Comparison of ENCODE assay signal across 26 cellular contexts in genomic region chr2:8319219-8319618, GRCh38.
DNase-seq lines count a peak whose midpoint lies in the region; ATAC-seq, FAIRE-seq and TF ChIP-seq lines count a peak whose summit lies in the region.
"Had no signal": no experiment of that assay in that cellular context is flagged by ENCODE, and none has a peak within 500 bp of the region (broad histone marks: within the 10 kb centered on the region; RNA-seq: fewer than 3 reads in every experiment).

No MANE protein-coding gene starts in this region.

- no peaks in the 10 kb centered on the region for H3K27me3 Mint-ChIP-seq in MCF 10A (ENCODE audit: insufficient read depth, unreplicated experiment)
- H3K27me3 Mint-ChIP-seq: CD8-positive, alpha-beta memory T cell had no signal

- no peaks in the 10 kb centered on the region for H3K36me3 ChIP-seq in breast epithelium
- H3K36me3 ChIP-seq in bronchial epithelial cell (ENCODE audit: control insufficient read depth, insufficient read depth, low read length), result no peaks in the 10 kb centered on the region
- no peaks in the 10 kb centered on the region for H3K36me3 ChIP-seq in HepG2 (replicated peaks in 1 of 2; ENCODE audit: control insufficient read depth in 1 of 2, insufficient read depth in 2 of 2, low read length in 2 of 2)
- H3K36me3 ChIP-seq: adrenal gland, esophagus muscularis mucosa, WERI-Rb-1 had no signal

- POLR2A ChIA-PET in MCF 10A (lab: Yijun Ruan, JAX) (interaction anchor here (0.7 to 1.0 kb wide), 3 partner anchors 11 to 506 kb away, joined by 3 to 6 read pairs (median 4); partner anchors contain the start of gene ID2), HepG2 (lab: Yijun Ruan, JAX) (no interaction called here)

- no peak overlapping the region for H3K4me3 Mint-ChIP-seq in MCF 10A (ENCODE audit: unreplicated experiment)
- H3K4me3 Mint-ChIP-seq: activated T-cell treated with anti-CD3 and anti-CD28 coated beads, Interleukin-2, amount 50 U/mL, for 4 hours; dendritic cell treated with granulocyte-macrophage colony-stimulating factor and Interleukin-4, amounts not matched to agents 40 ng/mL and 50 ng/mL, for 4 days; nephron; stimulated activated memory B cell treated with anti-CD40 and anti-IgM and Interleukin-4, amounts not matched to agents 10 μg/mL and 1 μg/mL and 100 μg/mL, for 72 hours; T-cell had no signal

- peaks cover 6% of the 10 kb centered on the region for H3K4me1 Mint-ChIP-seq in MCF 10A (ENCODE audit: insufficient read depth, unreplicated experiment)

- intact Hi-C loops in MCF 10A (cut with micrococcal nuclease) (no loop called here), breast epithelium (cut with DNase I; ENCODE audit: low total_unique reads) (no loop called here), HepG2 (cut with micrococcal nuclease; ENCODE audit: unreplicated experiment) (no loop called here)

- H3K36me3 Mint-ChIP-seq in MCF 10A (ENCODE audit: insufficient read depth, unreplicated experiment), result no peaks in the 10 kb centered on the region
- H3K36me3 Mint-ChIP-seq: stimulated activated memory B cell treated with anti-CD40 and anti-IgM and Interleukin-4, amounts not matched to agents 10 μg/mL and 1 μg/mL and 100 μg/mL, for 72 hours; T-cell had no signal

- no peak overlapping the region for H3K9ac ChIP-seq in HepG2 (ENCODE audit: insufficient read depth, low read depth, low read length)

- in situ Hi-C loops in HepG2 (cut with HindIII; ENCODE audit: extremely low pct_ligation_motif_present, low pct_unique_long_range_greater_than_20kb), result no loop called here

- no peak overlapping the region for H2AFZ ChIP-seq in HepG2 (ENCODE audit: low read length)

- H3K27ac ChIP-seq in breast epithelium, result no peak overlapping the region
- H3K27ac ChIP-seq in HepG2 (ENCODE audit: extremely low read length, insufficient read depth, low read length), result no peak overlapping the region
- H3K27ac ChIP-seq: adrenal gland, esophagus muscularis mucosa, WERI-Rb-1 had no signal

- H3K4me2 ChIP-seq in HepG2 (ENCODE audit: low read depth, low read length), result no peak overlapping the region

- CTCF ChIA-PET in MCF 10A (lab: Yijun Ruan, JAX) (interaction anchor here (0.6 to 0.7 kb wide), 4 partner anchors 14 to 1218 kb away, joined by 3 to 4 read pairs (median 3); no protein-coding TSS in a partner anchor), HepG2 (lab: Yijun Ruan, JAX; ENCODE audit: low intra/inter-chr PET ratio, low total read pairs) (no interaction called here)

- H3K27me3 ChIP-seq in breast epithelium (no peaks in the 10 kb centered on the region), bronchial epithelial cell (ENCODE audit: control insufficient read depth, insufficient read depth, low read length) (no peaks in the 10 kb centered on the region), HepG2 (ENCODE audit: control insufficient read depth in 1 of 2, insufficient read depth in 2 of 2, low read length in 2 of 2) (peaks cover 2 to 7% of the 10 kb centered on the region in 2 experiments; a peak in 4 of 5 replicates)
- H3K27me3 ChIP-seq: adrenal gland, esophagus muscularis mucosa had no signal

- H3K79me2 ChIP-seq in HepG2 (ENCODE audit: insufficient read depth, low read length), result no peaks in the 10 kb centered on the region

- no peaks in the 10 kb centered on the region for H4K20me1 ChIP-seq in HepG2 (ENCODE audit: insufficient read depth, low read length)

- H3K27ac Mint-ChIP-seq in MCF 10A (ENCODE audit: low read depth, unreplicated experiment), result no peak overlapping the region
- H3K27ac Mint-ChIP-seq: dendritic cell treated with granulocyte-macrophage colony-stimulating factor and Interleukin-4, amounts not matched to agents 40 ng/mL and 50 ng/mL, for 4 days; nephron; stimulated activated memory B cell treated with anti-CD40 and anti-IgM and Interleukin-4, amounts not matched to agents 10 μg/mL and 1 μg/mL and 100 μg/mL, for 72 hours; T-cell had no signal

- H3K4me3 ChIP-seq in breast epithelium (no peak overlapping the region), bronchial epithelial cell (ENCODE audit: low read depth, low read length) (no peak overlapping the region), HepG2 (replicated peaks in 1 of 3; ENCODE audit: insufficient read depth in 1 of 3, low read depth in 2 of 3, low read length in 3 of 3) (no peak overlapping the region)
- H3K4me3 ChIP-seq: adrenal gland, esophagus muscularis mucosa, lung, mucosa of descending colon had no signal

- no peaks in the 10 kb centered on the region for H3K4me1 ChIP-seq in breast epithelium
- 0 out of 2 replicates have a peak, but pooled peaks cover 6% of the 10 kb centered on the region for H3K4me1 ChIP-seq in HepG2 (ENCODE audit: insufficient read depth, low read length)
- H3K4me1 ChIP-seq: adrenal gland, esophagus muscularis mucosa had no signal

- DNase-seq in MCF 10A (ENCODE audit: unreplicated experiment) (peak; percentile 80), breast epithelium (ENCODE audit: low spot score in 2 of 2) (no peak), bronchial epithelial cell (ENCODE audit: low read depth) (peak; percentile 87), HepG2 (ENCODE audit: low spot score) (no peak), GM12892 (ENCODE audit: insufficient read length) (no peak)
- DNase-seq in NK-92 treated with Interleukin-12 subunit alpha and Interleukin-12 subunit beta, amount 100 ng/mL, for 24 hours (lab: John Stamatoyannopoulos, UW), result no peak
- DNase-seq: activated CD4-positive, alpha-beta T cell treated with anti-CD3 and anti-CD28 coated beads for 48 hours; activated T-cell treated with anti-CD3 and anti-CD28 coated beads, Interleukin-2, amount 50 U/mL, for 4 hours; adrenal gland; CD8-positive, alpha-beta memory T cell; H7; mucosa of descending colon; NCI-H1694; NCI-H446 treated with DMSO at 0.1 percent for 48 hours; NCI-H82; stimulated activated CD4-positive, alpha-beta T cell treated with anti-CD3 and anti-CD28 coated beads, Interleukin-15, amount 100 ng/mL, for 24 hours; stimulated activated CD4-positive, alpha-beta T cell treated with anti-CD3 and anti-CD28 coated beads, Interleukin-4, amount 100 ng/mL, for 4 hours; T-cell; WERI-Rb-1 had no signal

- TF ChIP-seq EP300 in HepG2 (IDR thresholded peaks at IDR 0.05; ENCODE audit: low read depth in 2 of 2, low read length in 2 of 2) (no peak), HepG2 (CRISPR knock-in tag; IDR thresholded peaks at IDR 0.05; ENCODE audit: borderline replicate concordance) (no peak)

- ATAC-seq in HepG2 (no peak), HG03045 (IDR thresholded peaks at IDR 0.05; ENCODE audit: unreplicated experiment) (no peak)
- ATAC-seq: mucosa of descending colon; stimulated activated memory B cell treated with anti-CD40 and anti-IgM and Interleukin-4, amounts not matched to agents 10 μg/mL and 1 μg/mL and 100 μg/mL, for 72 hours; T-cell had no signal

- TF ChIP-seq CTCF in MCF 10A (IDR thresholded peaks at IDR 0.05; ENCODE audit: unreplicated experiment) (no peak), breast epithelium (IDR thresholded peaks at IDR 0.05) (no peak), bronchial epithelial cell (IDR thresholded peaks at IDR 0.05; ENCODE audit: insufficient read depth, low read length, severe bottlenecking) (no peak), HepG2 (CRISPR knock-in tag; IDR thresholded peaks at IDR 0.05) (no peak)

- BruUV-seq in MCF 10A (replicated peaks; lab: Mats Ljungman, UMichigan) (no TSS peak), HepG2 (replicated peaks; lab: Mats Ljungman, UMichigan) (no TSS peak)

- H3K9me3 Mint-ChIP-seq in MCF 10A (ENCODE audit: unreplicated experiment), result peaks cover 22% of the 10 kb centered on the region
- H3K9me3 Mint-ChIP-seq: activated T-cell treated with anti-CD3 and anti-CD28 coated beads, Interleukin-2, amount 50 U/mL, for 4 hours; CD8-positive, alpha-beta memory T cell; nephron; stimulated activated memory B cell treated with anti-CD40 and anti-IgM and Interleukin-4, amounts not matched to agents 10 μg/mL and 1 μg/mL and 100 μg/mL, for 72 hours; T-cell had no signal

- no peak for TF ChIP-seq RAD21 in HepG2 (CRISPR knock-in tag; IDR thresholded peaks at IDR 0.05)

- no peaks in the 10 kb centered on the region for H3K9me3 ChIP-seq in breast epithelium
- no peaks in the 10 kb centered on the region for H3K9me3 ChIP-seq in HepG2 (ENCODE audit: low read length)
- H3K9me3 ChIP-seq: adrenal gland, esophagus muscularis mucosa, mucosa of descending colon had no signal

- 0% methylated on average over 2 of the region's 2 CpGs for whole genome bisulfite sequencing in HepG2 (ENCODE audit: low lambda C conversion rate)

- FAIRE-seq in bronchial epithelial cell (lab: Jason Lieb, UNC) (no peak), HepG2 (lab: Jason Lieb, UNC) (no peak), GM12892 (lab: Jason Lieb, UNC) (no peak)
- FAIRE-seq: frontal cortex had no signal

- no peak for TF ChIP-seq POLR2A in breast epithelium (IDR thresholded peaks at IDR 0.05)
- TF ChIP-seq POLR2A in HepG2 (IDR thresholded peaks at IDR 0.05; ENCODE audit: insufficient read depth in 1 of 2, low read depth in 2 of 2, low read length in 2 of 2), result no peak
- no peak for TF ChIP-seq POLR2A in GM12892 (IDR thresholded peaks at IDR 0.05; ENCODE audit: low read depth, low read length)

TF ChIP-seq in HepG2, 621 proteins besides CTCF, POLR2A, EP300 and RAD21 (continues in another document):
- TF ChIP-seq ATF7 (IDR thresholded peaks at IDR 0.05), result peak; percentile 39; the same call in 1 of the 2 replicates
- no peak for TF ChIP-seq ATF7 (CRISPR knock-in tag; IDR thresholded peaks at IDR 0.05)
- TF ChIP-seq, protein P1, sequence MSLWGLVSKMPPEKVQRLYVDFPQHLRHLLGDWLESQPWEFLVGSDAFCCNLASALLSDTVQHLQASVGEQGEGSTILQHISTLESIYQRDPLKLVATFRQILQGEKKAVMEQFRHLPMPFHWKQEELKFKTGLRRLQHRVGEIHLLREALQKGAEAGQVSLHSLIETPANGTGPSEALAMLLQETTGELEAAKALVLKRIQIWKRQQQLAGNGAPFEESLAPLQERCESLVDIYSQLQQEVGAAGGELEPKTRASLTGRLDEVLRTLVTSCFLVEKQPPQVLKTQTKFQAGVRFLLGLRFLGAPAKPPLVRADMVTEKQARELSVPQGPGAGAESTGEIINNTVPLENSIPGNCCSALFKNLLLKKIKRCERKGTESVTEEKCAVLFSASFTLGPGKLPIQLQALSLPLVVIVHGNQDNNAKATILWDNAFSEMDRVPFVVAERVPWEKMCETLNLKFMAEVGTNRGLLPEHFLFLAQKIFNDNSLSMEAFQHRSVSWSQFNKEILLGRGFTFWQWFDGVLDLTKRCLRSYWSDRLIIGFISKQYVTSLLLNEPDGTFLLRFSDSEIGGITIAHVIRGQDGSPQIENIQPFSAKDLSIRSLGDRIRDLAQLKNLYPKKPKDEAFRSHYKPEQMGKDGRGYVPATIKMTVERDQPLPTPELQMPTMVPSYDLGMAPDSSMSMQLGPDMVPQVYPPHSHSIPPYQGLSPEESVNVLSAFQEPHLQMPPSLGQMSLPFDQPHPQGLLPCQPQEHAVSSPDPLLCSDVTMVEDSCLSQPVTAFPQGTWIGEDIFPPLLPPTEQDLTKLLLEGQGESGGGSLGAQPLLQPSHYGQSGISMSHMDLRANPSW (CRISPR knock-in tag; IDR thresholded peaks at IDR 0.05; ENCODE audit: borderline replicate concordance), result no peak
- peak; percentile 55; the same call in 1 of the 2 replicates for TF ChIP-seq CEBPB (IDR thresholded peaks at IDR 0.05; ENCODE audit: borderline replicate concordance, low read depth, low read length)

Comparison
In these comparisons a context has a peak if more than half of its experiments do, and no peak if none do; other contexts are left out.
1. DNase-seq: peak in MCF 10A (single experiment) and bronchial epithelial cell (single experiment); none in breast epithelium (0 of 2), HepG2 (single experiment), GM12892 (single experiment) and NK-92 treated with Interleukin-12 subunit alpha and Interleukin-12 subunit beta, amount 100 ng/mL, for 24 hours (single experiment).